ENCODE assay signal across 2 cellular contexts in genomic region chrX:9018332-9018731, GRCh38. TPM values are rescaled to one million over a fixed set of nuclear protein-coding genes. Genes with fewer than 3 reads are reported as not detected.
"Had no signal": no experiment of that assay in that cellular context is flagged by ENCODE, and none has a peak within 500 bp of the region (broad histone marks: within the 10 kb centered on the region; RNA-seq: fewer than 3 reads in every experiment).

No MANE protein-coding gene starts in this region.

RNA-seq across cellular contexts. Expression of gene FAM9B, which starts 15.6 kb away (rescaled TPM):
- total RNA-seq: M059J, NCI-H460 had no signal
